1 cellular context compared by ENCODE assay signal in the genomic region with DNA sequence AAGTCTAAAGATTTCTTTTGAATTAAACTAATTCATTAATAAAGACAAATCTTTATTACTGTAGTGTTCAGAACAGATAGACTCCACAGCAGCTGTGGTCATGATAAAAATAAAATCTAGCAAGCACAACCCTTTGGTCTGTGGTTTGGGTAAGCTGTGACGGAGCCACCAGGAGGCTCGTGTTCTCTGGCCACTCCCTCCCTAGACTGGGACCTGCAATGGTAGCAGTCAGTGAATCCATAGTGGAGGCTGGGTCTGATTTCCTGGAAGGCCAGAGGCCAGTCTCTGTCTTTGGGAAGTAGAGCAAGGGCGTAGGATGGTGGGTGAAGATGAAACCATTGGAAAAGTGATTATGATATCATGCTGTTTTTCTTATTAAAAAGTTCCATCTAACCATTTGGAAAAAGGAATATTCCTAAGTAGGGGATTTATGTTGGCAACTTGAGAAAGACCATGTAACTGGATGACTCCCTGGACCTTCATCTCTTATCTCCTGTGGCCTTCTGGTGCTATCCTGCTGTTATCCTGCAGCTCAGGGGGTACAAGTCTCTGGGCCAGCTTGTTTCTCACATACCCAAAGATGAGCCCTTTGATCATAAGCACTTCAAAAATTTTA.
A peak's percentile ranks its signal among the peaks of the same experiment; 100 is the strongest.
TF ChIP-seq lines count a peak whose summit lies in the region.

No MANE protein-coding gene starts in this region.

TF ChIP-seq in K562, 482 proteins besides CTCF, POLR2A, EP300 and RAD21 (continued from another document and continues in another):
- TF ChIP-seq HES1 (IDR thresholded peaks at IDR 0.05; ENCODE audit: low read depth): peak; percentile 25; the same call in 1 of the 2 replicates
- peak; percentile 96 for TF ChIP-seq CCNT2 (IDR thresholded peaks at IDR 0.05; ENCODE audit: borderline replicate concordance, extremely low read depth, insufficient read length, low read depth, low read length)
- peak; percentile 70 for TF ChIP-seq POLR2AphosphoS5 (IDR thresholded peaks at IDR 0.05; ENCODE audit: control insufficient read depth, insufficient read depth, low read depth, low read length)
- peak; percentile 67 for TF ChIP-seq L3MBTL2 (IDR thresholded peaks at IDR 0.05)
- TF ChIP-seq, protein P1, sequence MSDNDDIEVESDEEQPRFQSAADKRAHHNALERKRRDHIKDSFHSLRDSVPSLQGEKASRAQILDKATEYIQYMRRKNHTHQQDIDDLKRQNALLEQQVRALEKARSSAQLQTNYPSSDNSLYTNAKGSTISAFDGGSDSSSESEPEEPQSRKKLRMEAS (CRISPR knock-in tag; IDR thresholded peaks at IDR 0.05): 0 out of 2 replicates have a peak, but pooled peaks have one; percentile 39
- TF ChIP-seq NR0B1 (IDR thresholded peaks at IDR 0.05; ENCODE audit: partially characterized antibody): no peak
- no peak for TF ChIP-seq TBP (optimal IDR thresholded peaks at IDR 0.05; ENCODE audit: low read depth, low read length)
- peak; percentile 73; the same call in 1 of the 2 replicates for TF ChIP-seq ATF7 (IDR thresholded peaks at IDR 0.05)
- no peak for TF ChIP-seq ZNF146 (CRISPR knock-in tag; IDR thresholded peaks at IDR 0.05; ENCODE audit: unreplicated experiment)
- no peak for TF ChIP-seq SRSF9 (IDR thresholded peaks at IDR 0.05; ENCODE audit: borderline replicate concordance, low read depth, low read length)
- peak; percentile 77 for TF ChIP-seq CC2D1A (IDR thresholded peaks at IDR 0.05)
- peak; percentile 27; the same call in 1 of the 2 replicates for TF ChIP-seq KLF1 (tag; IDR thresholded peaks at IDR 0.05)
- no peak for TF ChIP-seq NEUROD1 (IDR thresholded peaks at IDR 0.05; ENCODE audit: borderline replicate concordance, low read depth, low read length, partially characterized antibody)
- TF ChIP-seq FOXP1 (CRISPR knock-in tag; IDR thresholded peaks at IDR 0.05): no peak
- no peak for TF ChIP-seq NCOA2 (IDR thresholded peaks at IDR 0.05; ENCODE audit: partially characterized antibody in 2 of 2)
- peak; percentile 63 for TF ChIP-seq SMAD1 (IDR thresholded peaks at IDR 0.05; ENCODE audit: low read depth, low read length, partially characterized antibody)
- TF ChIP-seq ZNF766 (CRISPR knock-in tag; conservative IDR thresholded peaks at IDR 0.05): peak; percentile 89
- no peak for TF ChIP-seq STAG1 (CRISPR knock-in tag; IDR thresholded peaks at IDR 0.05; ENCODE audit: borderline replicate concordance)
- TF ChIP-seq HNRNPL (IDR thresholded peaks at IDR 0.05; ENCODE audit: low read depth, low read length): no peak
- TF ChIP-seq CHAMP1 (IDR thresholded peaks at IDR 0.05): peak; percentile 62; the same call in 1 of the 2 replicates
- TF ChIP-seq CBX3 (IDR thresholded peaks at IDR 0.05; ENCODE audit: borderline replicate concordance in 1 of 2, low read length in 2 of 2): peak in 1 of 2 experiments; percentile 46; a peak in 2 of 3 replicates
- TF ChIP-seq HINFP (tag; conservative IDR thresholded peaks at IDR 0.05; ENCODE audit: low read depth): no peak
- no peak for TF ChIP-seq HNRNPH1 (optimal IDR thresholded peaks at IDR 0.05; ENCODE audit: low read depth, low read length)
- peak; percentile 51 for TF ChIP-seq BRD9 (IDR thresholded peaks at IDR 0.05; ENCODE audit: low read depth, partially characterized antibody)
- no peak for TF ChIP-seq ZBTB17 (CRISPR knock-in tag; IDR thresholded peaks at IDR 0.05)
- TF ChIP-seq ZHX1 (conservative IDR thresholded peaks at IDR 0.05; ENCODE audit: low read length): no peak
- TF ChIP-seq ZC3H11A (IDR thresholded peaks at IDR 0.05; ENCODE audit: low read depth, low read length): no peak
- peak; percentile 94 for TF ChIP-seq CBFA2T3 (IDR thresholded peaks at IDR 0.05)
- no peak for TF ChIP-seq TAF1 (IDR thresholded peaks at IDR 0.05; ENCODE audit: control insufficient read depth, extremely low read depth, insufficient read depth, low read length, severe bottlenecking)
- TF ChIP-seq ZBTB33 (CRISPR knock-in tag; IDR thresholded peaks at IDR 0.05): no peak
- no peak for TF ChIP-seq RBM34 (IDR thresholded peaks at IDR 0.05; ENCODE audit: borderline replicate concordance, insufficient read depth, low read length)
- peak; percentile 70; the same call in 1 of the 2 replicates for TF ChIP-seq ZKSCAN8 (CRISPR knock-in tag; IDR thresholded peaks at IDR 0.05)
- TF ChIP-seq YY1 (IDR thresholded peaks at IDR 0.05; ENCODE audit: borderline replicate concordance in 1 of 3, control insufficient read depth in 1 of 3, extremely low read depth in 1 of 3, insufficient read depth in 3 of 3, insufficient read length in 1 of 3, insufficient replicate concordance in 2 of 3, low read depth in 1 of 3, low read length in 2 of 3): peak in 1 of 3 experiments; percentile 80
- TF ChIP-seq SOX6 (IDR thresholded peaks at IDR 0.05): peak; percentile 81
- TF ChIP-seq ZNF717 (CRISPR knock-in tag; IDR thresholded peaks at IDR 0.05): no peak
- TF ChIP-seq ETV1 (tag; conservative IDR thresholded peaks at IDR 0.05; ENCODE audit: low read depth): no peak
- TF ChIP-seq TEAD4 (IDR thresholded peaks at IDR 0.05; ENCODE audit: low read length): peak; percentile 89
- no peak for TF ChIP-seq TEAD4 (CRISPR knock-in tag; IDR thresholded peaks at IDR 0.05; ENCODE audit: borderline replicate concordance)
- TF ChIP-seq DPF2 (IDR thresholded peaks at IDR 0.05): peak; percentile 94
- TF ChIP-seq CREB1 (IDR thresholded peaks at IDR 0.05): peak; percentile 28; the same call in 1 of the 2 replicates
- 0 out of 2 replicates have a peak, but pooled peaks have one; percentile 19 for TF ChIP-seq CREB1 (CRISPR knock-in tag; IDR thresholded peaks at IDR 0.05)
- TF ChIP-seq THRAP3 (IDR thresholded peaks at IDR 0.05; ENCODE audit: borderline replicate concordance): no peak
- TF ChIP-seq NFXL1 (CRISPR knock-in tag; IDR thresholded peaks at IDR 0.05): no peak
- no peak for TF ChIP-seq FOXK1 (CRISPR knock-in tag; IDR thresholded peaks at IDR 0.05; ENCODE audit: borderline replicate concordance)
- TF ChIP-seq, protein P2, sequence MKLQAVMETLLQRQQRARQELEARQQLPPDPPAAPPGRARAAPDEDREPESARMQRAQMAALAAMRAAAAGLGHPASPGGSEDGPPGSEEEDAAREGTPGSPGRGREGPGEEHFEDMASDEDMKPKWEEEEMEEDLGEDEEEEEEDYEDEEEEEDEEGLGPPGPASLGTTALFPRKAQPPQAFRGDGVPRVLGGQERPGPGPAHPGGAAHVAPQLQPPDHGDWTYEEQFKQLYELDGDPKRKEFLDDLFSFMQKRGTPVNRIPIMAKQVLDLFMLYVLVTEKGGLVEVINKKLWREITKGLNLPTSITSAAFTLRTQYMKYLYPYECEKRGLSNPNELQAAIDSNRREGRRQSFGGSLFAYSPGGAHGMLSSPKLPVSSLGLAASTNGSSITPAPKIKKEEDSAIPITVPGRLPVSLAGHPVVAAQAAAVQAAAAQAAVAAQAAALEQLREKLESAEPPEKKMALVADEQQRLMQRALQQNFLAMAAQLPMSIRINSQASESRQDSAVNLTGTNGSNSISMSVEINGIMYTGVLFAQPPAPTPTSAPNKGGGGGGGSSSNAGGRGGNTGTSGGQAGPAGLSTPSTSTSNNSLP (IDR thresholded peaks at IDR 0.05; ENCODE audit: borderline replicate concordance, low read depth, low read length): peak; percentile 84; the same call in 1 of the 2 replicates
- no peak for TF ChIP-seq ATF6 (CRISPR knock-in tag; IDR thresholded peaks at IDR 0.05)
- peak; percentile 79 for TF ChIP-seq NBN (IDR thresholded peaks at IDR 0.05; ENCODE audit: low read depth)
- TF ChIP-seq ZNF24 (IDR thresholded peaks at IDR 0.05): no peak
- TF ChIP-seq EHMT2 (IDR thresholded peaks at IDR 0.05): peak; percentile 97
- no peak for TF ChIP-seq PPARD (CRISPR knock-in tag; IDR thresholded peaks at IDR 0.05)
- peak; percentile 53; the same call in 1 of the 2 replicates for TF ChIP-seq ZEB2 (IDR thresholded peaks at IDR 0.05)
- TF ChIP-seq MAFK (IDR thresholded peaks at IDR 0.05; ENCODE audit: low read length): peak; percentile 23; the same call in 1 of the 2 replicates
